ENCODE assay signal across 13 cellular contexts in genomic region chr11:6219359-6219758, GRCh38. TPM values are rescaled to one million over a fixed set of nuclear protein-coding genes. Genes with fewer than 3 reads are reported as not detected.
DNase-seq lines count a peak whose midpoint lies in the region; ATAC-seq, FAIRE-seq and TF ChIP-seq lines count a peak whose summit lies in the region.
"Had no signal": no experiment of that assay in that cellular context is flagged by ENCODE, and none has a peak within 500 bp of the region (broad histone marks: within the 10 kb centered on the region; RNA-seq: fewer than 3 reads in every experiment).

No MANE protein-coding gene starts in this region.

- peaks cover 4% of the 10 kb centered on the region for H3K4me1 Mint-ChIP-seq in activated T-cell treated with anti-CD3 and anti-CD28 coated beads, Interleukin-2, amount 50 U/mL, for 72 hours (ENCODE audit: low read depth)
- H3K4me1 Mint-ChIP-seq: H9 had no signal

- no peaks in the 10 kb centered on the region for H3K27me3 Mint-ChIP-seq in activated T-cell treated with anti-CD3 and anti-CD28 coated beads, Interleukin-2, amount 50 U/mL, for 72 hours (ENCODE audit: low read depth)
- H3K27me3 Mint-ChIP-seq: activated CD8-positive, alpha-beta memory T cell treated with anti-CD3 and anti-CD28 coated beads, Interleukin-2, amount 10 ng/mL, durations not matched to agents 7 days and 5 days; stimulated activated memory B cell treated with anti-CD40 and anti-IgM and Interleukin-4, amounts not matched to agents 10 μg/mL and 1 μg/mL and 100 μg/mL, for 72 hours had no signal

- H3K4me3 Mint-ChIP-seq in activated T-cell treated with anti-CD3 and anti-CD28 coated beads, Interleukin-2, amount 50 U/mL, for 72 hours: no peak overlapping the region
- H3K4me3 Mint-ChIP-seq: activated CD8-positive, alpha-beta memory T cell treated with anti-CD3 and anti-CD28 coated beads, Interleukin-2, amount 10 ng/mL, durations not matched to agents 7 days and 5 days; H9; stimulated activated memory B cell treated with anti-CD40 and anti-IgM and Interleukin-4, amounts not matched to agents 10 μg/mL and 1 μg/mL and 100 μg/mL, for 72 hours had no signal

- H3K36me3 Mint-ChIP-seq in activated T-cell treated with anti-CD3 and anti-CD28 coated beads, Interleukin-2, amount 50 U/mL, for 72 hours (ENCODE audit: insufficient read depth in 2 of 2): peaks cover 4 to 9% of the 10 kb centered on the region in 2 donors

- H3K9me3 Mint-ChIP-seq in activated T-cell treated with anti-CD3 and anti-CD28 coated beads, Interleukin-2, amount 50 U/mL, for 72 hours: no peaks in the 10 kb centered on the region
- H3K9me3 Mint-ChIP-seq: H9; stimulated activated memory B cell treated with anti-CD40 and anti-IgM and Interleukin-4, amounts not matched to agents 10 μg/mL and 1 μg/mL and 100 μg/mL, for 72 hours had no signal

- H3K9me3 ChIP-seq in right lobe of liver (no peaks in the 10 kb centered on the region), HepG2 (ENCODE audit: low read length) (no peaks in the 10 kb centered on the region), aorta (ENCODE audit: control insufficient read depth, low read length) (no peaks in the 10 kb centered on the region)

- H3K27me3 ChIP-seq in right lobe of liver (no peaks in the 10 kb centered on the region), HepG2 (ENCODE audit: control insufficient read depth in 1 of 2, insufficient read depth in 2 of 2, low read length in 2 of 2) (no peaks in the 10 kb centered on the region), bronchial epithelial cell (ENCODE audit: control insufficient read depth, insufficient read depth, low read length) (no peaks in the 10 kb centered on the region), aorta (ENCODE audit: control insufficient read depth in 1 of 2, insufficient read depth in 2 of 2, low read length in 1 of 2) (no peaks in the 10 kb centered on the region)

- FAIRE-seq in HepG2 (lab: Jason Lieb, UNC) (no peak), bronchial epithelial cell (lab: Jason Lieb, UNC) (peak; percentile 77)

- H3K27ac Mint-ChIP-seq in activated T-cell treated with anti-CD3 and anti-CD28 coated beads, Interleukin-2, amount 50 U/mL, for 72 hours: no peak overlapping the region
- H3K27ac Mint-ChIP-seq: activated CD8-positive, alpha-beta memory T cell treated with anti-CD3 and anti-CD28 coated beads, Interleukin-2, amount 10 ng/mL, durations not matched to agents 7 days and 5 days; H9; stimulated activated memory B cell treated with anti-CD40 and anti-IgM and Interleukin-4, amounts not matched to agents 10 μg/mL and 1 μg/mL and 100 μg/mL, for 72 hours had no signal

- no peak for TF ChIP-seq EP300 in HepG2 (IDR thresholded peaks at IDR 0.05; ENCODE audit: low read depth in 2 of 2, low read length in 2 of 2)
- TF ChIP-seq EP300 in HepG2 (CRISPR knock-in tag; IDR thresholded peaks at IDR 0.05; ENCODE audit: borderline replicate concordance): no peak

- TF ChIP-seq POLR2A in right lobe of liver (IDR thresholded peaks at IDR 0.05) (no peak), HepG2 (IDR thresholded peaks at IDR 0.05; ENCODE audit: insufficient read depth in 1 of 2, low read depth in 2 of 2, low read length in 2 of 2) (no peak)

- POLR2A ChIA-PET in HepG2 (lab: Yijun Ruan, JAX): no interaction called here

- H3K36me3 ChIP-seq in right lobe of liver (peaks cover 7 to 93% (median 43%) of the 10 kb centered on the region in 4 donors), HepG2 (replicated peaks in 1 of 2; ENCODE audit: control insufficient read depth in 1 of 2, insufficient read depth in 2 of 2, low read length in 2 of 2) (peaks cover 16 to 74% of the 10 kb centered on the region in 2 experiments), bronchial epithelial cell (ENCODE audit: control insufficient read depth, insufficient read depth, low read length) (peaks cover 35% of the 10 kb centered on the region), aorta (ENCODE audit: control insufficient read depth in 1 of 2, insufficient read depth in 2 of 2, low read length in 1 of 2) (peaks cover 3 to 29% of the 10 kb centered on the region in 2 donors)

- H3K79me2 ChIP-seq in HepG2 (ENCODE audit: insufficient read depth, low read length): peaks cover 3% of the 10 kb centered on the region

- H3K4me3 ChIP-seq in right lobe of liver: no peak overlapping the region
- no peak overlapping the region for H3K4me3 ChIP-seq in HepG2 (replicated peaks in 1 of 3; ENCODE audit: insufficient read depth in 1 of 3, low read depth in 2 of 3, low read length in 3 of 3)
- no peak overlapping the region for H3K4me3 ChIP-seq in bronchial epithelial cell (ENCODE audit: low read depth, low read length)
- H3K4me3 ChIP-seq in aorta (ENCODE audit: low read length in 2 of 2): no peak overlapping the region

- no peak overlapping the region for H3K9ac ChIP-seq in HepG2 (ENCODE audit: insufficient read depth, low read depth, low read length)

- DNase-seq in right lobe of liver (no peak), HepG2 (ENCODE audit: low spot score) (no peak), bronchial epithelial cell (ENCODE audit: low read depth) (peak; percentile 94), kidney tubule cell (ENCODE audit: low spot score) (peak; percentile 92), aorta (no peak)
- DNase-seq in activated T-cell treated with anti-CD3 and anti-CD28 coated beads, Interleukin-2, amount 50 U/mL, for 72 hours: no peak
- DNase-seq: activated CD8-positive, alpha-beta memory T cell treated with anti-CD3 and anti-CD28 coated beads, Interleukin-2, amount 10 ng/mL, durations not matched to agents 7 days and 5 days; C1 segment of cervical spinal cord; H9; occipital lobe had no signal

- TF ChIP-seq CTCF in right lobe of liver (IDR thresholded peaks at IDR 0.05) (no peak), HepG2 (CRISPR knock-in tag; IDR thresholded peaks at IDR 0.05) (no peak), bronchial epithelial cell (IDR thresholded peaks at IDR 0.05; ENCODE audit: insufficient read depth, low read length, severe bottlenecking) (no peak)

- peak in 3 of 4 donors; percentile 25 to 78 (median 30) for ATAC-seq in right lobe of liver
- no peak for ATAC-seq in HepG2
- peak; percentile 43 for ATAC-seq in aorta (ENCODE audit: low FRiP score)
- no peak for ATAC-seq in GM18502 (IDR thresholded peaks at IDR 0.05; ENCODE audit: poor library complexity, unreplicated experiment)
- no peak for ATAC-seq in HG03175 (IDR thresholded peaks at IDR 0.05; ENCODE audit: unreplicated experiment)
- no peak for ATAC-seq in activated T-cell treated with anti-CD3 and anti-CD28 coated beads, Interleukin-2, amount 50 U/mL, for 72 hours (replicated peaks in 1 of 2)
- ATAC-seq: activated CD8-positive, alpha-beta memory T cell treated with anti-CD3 and anti-CD28 coated beads, Interleukin-2, amount 10 ng/mL, durations not matched to agents 7 days and 5 days; stimulated activated memory B cell treated with anti-CD40 and anti-IgM and Interleukin-4, amounts not matched to agents 10 μg/mL and 1 μg/mL and 100 μg/mL, for 72 hours had no signal

- no peaks in the 10 kb centered on the region for H4K20me1 ChIP-seq in HepG2 (ENCODE audit: insufficient read depth, low read length)

- intact Hi-C loops in right lobe of liver (cut with DNase I) (no loop called here), HepG2 (cut with micrococcal nuclease; ENCODE audit: unreplicated experiment) (no loop called here), aorta (cut with DNase I) (no loop called here)

- in situ Hi-C loops in HepG2 (cut with HindIII; ENCODE audit: extremely low pct_ligation_motif_present, low pct_unique_long_range_greater_than_20kb): no loop called here

- CTCF ChIA-PET in HepG2 (lab: Yijun Ruan, JAX; ENCODE audit: low intra/inter-chr PET ratio, low total read pairs): no interaction called here

- 36% methylated on average over 2 of the region's 2 CpGs for WGBS in right lobe of liver (ENCODE audit: insufficient coverage, low coverage, low lambda C conversion rate, missing lambda C conversion rate)
- WGBS in HepG2 (ENCODE audit: low lambda C conversion rate): 93% methylated on average over 2 of the region's 2 CpGs
- 73 to 81% methylated on average over 2 of the region's 2 CpGs for WGBS in aorta, 2 donors

- no peak overlapping the region for H2AFZ ChIP-seq in HepG2 (ENCODE audit: low read length)

- BruUV-seq in HepG2 (replicated peaks; lab: Mats Ljungman, UMichigan): no TSS peak

- no peak for TF ChIP-seq RAD21 in HepG2 (CRISPR knock-in tag; IDR thresholded peaks at IDR 0.05)

- H3K4me2 ChIP-seq in HepG2 (ENCODE audit: low read depth, low read length): no peak overlapping the region

- H3K27ac ChIP-seq in right lobe of liver (no peak overlapping the region), HepG2 (ENCODE audit: extremely low read length, insufficient read depth, low read length) (no peak overlapping the region), aorta (ENCODE audit: low read depth in 1 of 2, low read length in 2 of 2) (no peak overlapping the region)

- H3K4me1 ChIP-seq in right lobe of liver (no peaks in the 10 kb centered on the region), HepG2 (ENCODE audit: insufficient read depth, low read length) (no peaks in the 10 kb centered on the region), aorta (ENCODE audit: control insufficient read depth in 1 of 2, insufficient read depth in 2 of 2, low read length in 2 of 2) (no peaks in the 10 kb centered on the region)

RNA-seq across cellular contexts. Expression of gene C11orf42, which starts 14.0 kb away (rescaled TPM):
- total RNA-seq in right lobe of liver (not detected), HepG2 (2016; rRNA removed; fragmentation: Illumina TruSeq; extraction: Trizol) (not detected in 2 replicates), bronchial epithelial cell (not detected in 2 replicates), aorta (not detected)
- not detected in 2 replicates for total RNA-seq in HepG2 (2016; cell fraction: cytosol; rRNA removed; fragmentation: Illumina TruSeq; extraction: Trizol; ENCODE audit: low read depth)
- not detected in 2 replicates for total RNA-seq in HepG2 (2016; cell fraction: insoluble cytoplasmic fraction; rRNA removed; fragmentation: Illumina TruSeq; extraction: Trizol)
- not detected in 2 replicates for total RNA-seq in HepG2 (2016; cell fraction: membrane; rRNA removed; fragmentation: Illumina TruSeq; extraction: Trizol)
- total RNA-seq in HepG2 (2016; cell fraction: nucleus; rRNA removed; fragmentation: Illumina TruSeq; extraction: Trizol): not detected in 2 replicates
- polyA plus RNA-seq in HepG2 (2011; rRNA removed) (not detected in 2 replicates), aorta (not detected)
- not detected in 2 replicates for polyA plus RNA-seq in HepG2 (2011; cell fraction: cytosol; rRNA removed)
- polyA plus RNA-seq in HepG2 (2011; cell fraction: nucleus; rRNA removed): not detected in 2 replicates
- 0.12 TPM in 1 of 2 replicates, not detected in the other for polyA plus RNA-seq in HepG2 (2012)
- not detected in 2 replicates for polyA plus RNA-seq in HepG2 (2016; cell fraction: cytosol; fragmentation: Illumina TruSeq; extraction: Trizol; ENCODE audit: low read depth)
- polyA plus RNA-seq in HepG2 (2016; cell fraction: insoluble cytoplasmic fraction; fragmentation: Illumina TruSeq; extraction: Trizol; ENCODE audit: low read depth): not detected in 2 replicates
- polyA plus RNA-seq in HepG2 (2016; cell fraction: membrane; fragmentation: Illumina TruSeq; extraction: Trizol; ENCODE audit: low read depth): not detected in 2 replicates
- polyA plus RNA-seq in HepG2 (2016; cell fraction: nucleus; fragmentation: Illumina TruSeq; extraction: Trizol; ENCODE audit: insufficient read depth, low read depth): not detected in 2 replicates
- polyA minus RNA-seq in HepG2 (2011; rRNA and poly(A)+ RNA removed; ENCODE audit: low replicate concordance): not detected in 2 replicates
- not detected in 2 replicates for polyA minus RNA-seq in HepG2 (2011; cell fraction: cytosol; rRNA and poly(A)+ RNA removed)
- not detected in 2 replicates for polyA minus RNA-seq in HepG2 (2011; cell fraction: nucleus; rRNA and poly(A)+ RNA removed)
- total RNA-seq in activated T-cell treated with anti-CD3 and anti-CD28 coated beads, Interleukin-2, amount 50 U/mL, for 72 hours: not detected
- total RNA-seq: activated CD8-positive, alpha-beta memory T cell treated with anti-CD3 and anti-CD28 coated beads, Interleukin-2, amount 10 ng/mL, durations not matched to agents 7 days and 5 days; H9; occipital lobe had no signal

RNA-seq across cellular contexts. Expression of gene FHIP1B, which starts 15.1 kb away (rescaled TPM):
- 10 to 100 TPM; 20.3 to 37.5 (median 27.8) TPM for total RNA-seq in right lobe of liver
- 10.8 and 14.1 TPM in 2 replicates for total RNA-seq in HepG2 (2016; rRNA removed; fragmentation: Illumina TruSeq; extraction: Trizol)
- total RNA-seq in HepG2 (2016; cell fraction: cytosol; rRNA removed; fragmentation: Illumina TruSeq; extraction: Trizol; ENCODE audit: low read depth): 1.9 and 2.2 TPM in 2 replicates
- 7.0 and 14.0 TPM in 2 replicates for total RNA-seq in HepG2 (2016; cell fraction: insoluble cytoplasmic fraction; rRNA removed; fragmentation: Illumina TruSeq; extraction: Trizol)
- 4.6 TPM in 2 replicates for total RNA-seq in HepG2 (2016; cell fraction: membrane; rRNA removed; fragmentation: Illumina TruSeq; extraction: Trizol)
- 19.5 and 19.8 TPM in 2 replicates for total RNA-seq in HepG2 (2016; cell fraction: nucleus; rRNA removed; fragmentation: Illumina TruSeq; extraction: Trizol)
- 18.6 and 19.8 TPM in 2 replicates for polyA plus RNA-seq in HepG2 (2011; rRNA removed)
- polyA plus RNA-seq in HepG2 (2011; cell fraction: cytosol; rRNA removed): 7.7 and 17.1 TPM in 2 replicates
- polyA plus RNA-seq in HepG2 (2011; cell fraction: nucleus; rRNA removed): 117 and 120 TPM in 2 replicates
- polyA plus RNA-seq in HepG2 (2012): 7.3 and 8.4 TPM in 2 replicates
- polyA plus RNA-seq in HepG2 (2016; cell fraction: cytosol; fragmentation: Illumina TruSeq; extraction: Trizol; ENCODE audit: low read depth): 0.87 and 0.91 TPM in 2 replicates
- 5.6 and 7.1 TPM in 2 replicates for polyA plus RNA-seq in HepG2 (2016; cell fraction: insoluble cytoplasmic fraction; fragmentation: Illumina TruSeq; extraction: Trizol; ENCODE audit: low read depth)
- 1.9 TPM in 2 replicates for polyA plus RNA-seq in HepG2 (2016; cell fraction: membrane; fragmentation: Illumina TruSeq; extraction: Trizol; ENCODE audit: low read depth)
- 40.7 and 43.9 TPM in 2 replicates for polyA plus RNA-seq in HepG2 (2016; cell fraction: nucleus; fragmentation: Illumina TruSeq; extraction: Trizol; ENCODE audit: insufficient read depth, low read depth)
- polyA minus RNA-seq in HepG2 (2011; rRNA and poly(A)+ RNA removed; ENCODE audit: low replicate concordance): 38.9 and 55.6 TPM in 2 replicates
- 4.6 and 7.2 TPM in 2 replicates for polyA minus RNA-seq in HepG2 (2011; cell fraction: cytosol; rRNA and poly(A)+ RNA removed)
- polyA minus RNA-seq in HepG2 (2011; cell fraction: nucleus; rRNA and poly(A)+ RNA removed): 30.1 and 32.3 TPM in 2 replicates
- 7.4 and 10.4 TPM in 2 replicates for total RNA-seq in bronchial epithelial cell
- 10 to 100 TPM; 27.1 to 38.7 TPM for total RNA-seq in aorta
- 10 to 100 TPM in 1 of 2 donors, 1 to 10 TPM in 1; 9.0 to 82.1 TPM for polyA plus RNA-seq in aorta
- 10 to 100 TPM; 22.8 to 26.8 TPM for total RNA-seq in activated T-cell treated with anti-CD3 and anti-CD28 coated beads, Interleukin-2, amount 50 U/mL, for 72 hours

RNA-seq across cellular contexts. Expression of gene CNGA4, which starts 19.5 kb away (rescaled TPM):
- under 1 TPM in 1 of 6 experiments, not detected in 5; 0.25 TPM for total RNA-seq in right lobe of liver
- not detected in 2 replicates for total RNA-seq in HepG2 (2016; rRNA removed; fragmentation: Illumina TruSeq; extraction: Trizol)
- total RNA-seq in HepG2 (2016; cell fraction: cytosol; rRNA removed; fragmentation: Illumina TruSeq; extraction: Trizol; ENCODE audit: low read depth): not detected in 2 replicates
- total RNA-seq in HepG2 (2016; cell fraction: insoluble cytoplasmic fraction; rRNA removed; fragmentation: Illumina TruSeq; extraction: Trizol): not detected in 2 replicates
- not detected in 2 replicates for total RNA-seq in HepG2 (2016; cell fraction: membrane; rRNA removed; fragmentation: Illumina TruSeq; extraction: Trizol)
- not detected in 2 replicates for total RNA-seq in HepG2 (2016; cell fraction: nucleus; rRNA removed; fragmentation: Illumina TruSeq; extraction: Trizol)
- polyA plus RNA-seq in HepG2 (2011; rRNA removed): 0.03 and 0.07 TPM in 2 replicates
- polyA plus RNA-seq in HepG2 (2011; cell fraction: cytosol; rRNA removed): 0.04 TPM in 1 of 2 replicates, not detected in the other
- polyA plus RNA-seq in HepG2 (2011; cell fraction: nucleus; rRNA removed): 0.21 TPM in 1 of 2 replicates, not detected in the other
- not detected in 2 replicates for polyA plus RNA-seq in HepG2 (2012)
- not detected in 2 replicates for polyA plus RNA-seq in HepG2 (2016; cell fraction: cytosol; fragmentation: Illumina TruSeq; extraction: Trizol; ENCODE audit: low read depth)
- not detected in 2 replicates for polyA plus RNA-seq in HepG2 (2016; cell fraction: insoluble cytoplasmic fraction; fragmentation: Illumina TruSeq; extraction: Trizol; ENCODE audit: low read depth)
- polyA plus RNA-seq in HepG2 (2016; cell fraction: membrane; fragmentation: Illumina TruSeq; extraction: Trizol; ENCODE audit: low read depth): not detected in 2 replicates
- polyA plus RNA-seq in HepG2 (2016; cell fraction: nucleus; fragmentation: Illumina TruSeq; extraction: Trizol; ENCODE audit: insufficient read depth, low read depth): not detected in 2 replicates
- polyA minus RNA-seq in HepG2 (2011; rRNA and poly(A)+ RNA removed; ENCODE audit: low replicate concordance): 0.09 and 0.10 TPM in 2 replicates
- polyA minus RNA-seq in HepG2 (2011; cell fraction: cytosol; rRNA and poly(A)+ RNA removed): not detected in 2 replicates
- not detected in 2 replicates for polyA minus RNA-seq in HepG2 (2011; cell fraction: nucleus; rRNA and poly(A)+ RNA removed)
- total RNA-seq in bronchial epithelial cell: 0.26 TPM in 1 of 2 replicates, not detected in the other
- under 1 TPM in 1 of 2 donors, not detected in 1; 0.33 TPM for total RNA-seq in aorta
- under 1 TPM; 0.38 TPM for polyA plus RNA-seq in aorta
- under 1 TPM; 0.29 to 0.46 TPM for total RNA-seq in activated T-cell treated with anti-CD3 and anti-CD28 coated beads, Interleukin-2, amount 50 U/mL, for 72 hours

RNA-seq across cellular contexts. Expression of gene OR52W1, which starts 20.3 kb away (rescaled TPM):
- total RNA-seq in right lobe of liver (not detected), HepG2 (2016; rRNA removed; fragmentation: Illumina TruSeq; extraction: Trizol) (not detected in 2 replicates), bronchial epithelial cell (not detected in 2 replicates), aorta (not detected)
- not detected in 2 replicates for total RNA-seq in HepG2 (2016; cell fraction: cytosol; rRNA removed; fragmentation: Illumina TruSeq; extraction: Trizol; ENCODE audit: low read depth)
- not detected in 2 replicates for total RNA-seq in HepG2 (2016; cell fraction: insoluble cytoplasmic fraction; rRNA removed; fragmentation: Illumina TruSeq; extraction: Trizol)
- total RNA-seq in HepG2 (2016; cell fraction: membrane; rRNA removed; fragmentation: Illumina TruSeq; extraction: Trizol): not detected in 2 replicates
- not detected in 2 replicates for total RNA-seq in HepG2 (2016; cell fraction: nucleus; rRNA removed; fragmentation: Illumina TruSeq; extraction: Trizol)
- polyA plus RNA-seq in HepG2 (2011; rRNA removed) (not detected in 2 replicates), aorta (not detected)
- not detected in 2 replicates for polyA plus RNA-seq in HepG2 (2011; cell fraction: cytosol; rRNA removed)
- not detected in 2 replicates for polyA plus RNA-seq in HepG2 (2011; cell fraction: nucleus; rRNA removed)
- not detected in 2 replicates for polyA plus RNA-seq in HepG2 (2012)
- not detected in 2 replicates for polyA plus RNA-seq in HepG2 (2016; cell fraction: cytosol; fragmentation: Illumina TruSeq; extraction: Trizol; ENCODE audit: low read depth)
- polyA plus RNA-seq in HepG2 (2016; cell fraction: insoluble cytoplasmic fraction; fragmentation: Illumina TruSeq; extraction: Trizol; ENCODE audit: low read depth): not detected in 2 replicates
- polyA plus RNA-seq in HepG2 (2016; cell fraction: membrane; fragmentation: Illumina TruSeq; extraction: Trizol; ENCODE audit: low read depth): not detected in 2 replicates
- polyA plus RNA-seq in HepG2 (2016; cell fraction: nucleus; fragmentation: Illumina TruSeq; extraction: Trizol; ENCODE audit: insufficient read depth, low read depth): not detected in 2 replicates
- polyA minus RNA-seq in HepG2 (2011; rRNA and poly(A)+ RNA removed; ENCODE audit: low replicate concordance): not detected in 2 replicates
- polyA minus RNA-seq in HepG2 (2011; cell fraction: cytosol; rRNA and poly(A)+ RNA removed): not detected in 2 replicates
- not detected in 2 replicates for polyA minus RNA-seq in HepG2 (2011; cell fraction: nucleus; rRNA and poly(A)+ RNA removed)
- not detected for total RNA-seq in activated T-cell treated with anti-CD3 and anti-CD28 coated beads, Interleukin-2, amount 50 U/mL, for 72 hours
- total RNA-seq: activated CD8-positive, alpha-beta memory T cell treated with anti-CD3 and anti-CD28 coated beads, Interleukin-2, amount 10 ng/mL, durations not matched to agents 7 days and 5 days; H9; occipital lobe had no signal

RNA-seq across cellular contexts. Expression of gene CCKBR, which starts 40.3 kb away (rescaled TPM):
- not detected for total RNA-seq in right lobe of liver
- not detected in 2 replicates for total RNA-seq in HepG2 (2016; rRNA removed; fragmentation: Illumina TruSeq; extraction: Trizol)
- not detected in 2 replicates for total RNA-seq in HepG2 (2016; cell fraction: cytosol; rRNA removed; fragmentation: Illumina TruSeq; extraction: Trizol; ENCODE audit: low read depth)
- total RNA-seq in HepG2 (2016; cell fraction: insoluble cytoplasmic fraction; rRNA removed; fragmentation: Illumina TruSeq; extraction: Trizol): not detected in 2 replicates
- not detected in 2 replicates for total RNA-seq in HepG2 (2016; cell fraction: membrane; rRNA removed; fragmentation: Illumina TruSeq; extraction: Trizol)
- not detected in 2 replicates for total RNA-seq in HepG2 (2016; cell fraction: nucleus; rRNA removed; fragmentation: Illumina TruSeq; extraction: Trizol)
- not detected in 2 replicates for polyA plus RNA-seq in HepG2 (2011; rRNA removed)
- not detected in 2 replicates for polyA plus RNA-seq in HepG2 (2011; cell fraction: cytosol; rRNA removed)
- not detected in 2 replicates for polyA plus RNA-seq in HepG2 (2011; cell fraction: nucleus; rRNA removed)
- not detected in 2 replicates for polyA plus RNA-seq in HepG2 (2012)
- polyA plus RNA-seq in HepG2 (2016; cell fraction: cytosol; fragmentation: Illumina TruSeq; extraction: Trizol; ENCODE audit: low read depth): not detected in 2 replicates
- polyA plus RNA-seq in HepG2 (2016; cell fraction: insoluble cytoplasmic fraction; fragmentation: Illumina TruSeq; extraction: Trizol; ENCODE audit: low read depth): not detected in 2 replicates
- not detected in 2 replicates for polyA plus RNA-seq in HepG2 (2016; cell fraction: membrane; fragmentation: Illumina TruSeq; extraction: Trizol; ENCODE audit: low read depth)
- not detected in 2 replicates for polyA plus RNA-seq in HepG2 (2016; cell fraction: nucleus; fragmentation: Illumina TruSeq; extraction: Trizol; ENCODE audit: insufficient read depth, low read depth)
- polyA minus RNA-seq in HepG2 (2011; rRNA and poly(A)+ RNA removed; ENCODE audit: low replicate concordance): 0.06 TPM in 1 of 2 replicates, not detected in the other
- not detected in 2 replicates for polyA minus RNA-seq in HepG2 (2011; cell fraction: cytosol; rRNA and poly(A)+ RNA removed)
- not detected in 2 replicates for polyA minus RNA-seq in HepG2 (2011; cell fraction: nucleus; rRNA and poly(A)+ RNA removed)
- not detected in 2 replicates for total RNA-seq in bronchial epithelial cell
- total RNA-seq in aorta: not detected
- polyA plus RNA-seq in aorta: not detected
- total RNA-seq in activated T-cell treated with anti-CD3 and anti-CD28 coated beads, Interleukin-2, amount 50 U/mL, for 72 hours: not detected
- total RNA-seq: activated CD8-positive, alpha-beta memory T cell treated with anti-CD3 and anti-CD28 coated beads, Interleukin-2, amount 10 ng/mL, durations not matched to agents 7 days and 5 days had no signal

Comparison
In these comparisons a context has a peak if more than half of its experiments do, and no peak if none do; other contexts are left out.
1. ATAC-seq: peak in right lobe of liver (3 of 4) and aorta (single experiment); none in HepG2 (single experiment), GM18502 (single experiment), HG03175 (single experiment) and activated T-cell treated with anti-CD3 and anti-CD28 coated beads, Interleukin-2, amount 50 U/mL, for 72 hours (0 of 2).
2. DNase-seq: peak in bronchial epithelial cell (single experiment) and kidney tubule cell (single experiment); none in right lobe of liver (0 of 3), HepG2 (single experiment), aorta (0 of 2) and activated T-cell treated with anti-CD3 and anti-CD28 coated beads, Interleukin-2, amount 50 U/mL, for 72 hours (0 of 2).